Comparison of ENCODE assay signal across 22 cellular contexts in the genomic region with DNA sequence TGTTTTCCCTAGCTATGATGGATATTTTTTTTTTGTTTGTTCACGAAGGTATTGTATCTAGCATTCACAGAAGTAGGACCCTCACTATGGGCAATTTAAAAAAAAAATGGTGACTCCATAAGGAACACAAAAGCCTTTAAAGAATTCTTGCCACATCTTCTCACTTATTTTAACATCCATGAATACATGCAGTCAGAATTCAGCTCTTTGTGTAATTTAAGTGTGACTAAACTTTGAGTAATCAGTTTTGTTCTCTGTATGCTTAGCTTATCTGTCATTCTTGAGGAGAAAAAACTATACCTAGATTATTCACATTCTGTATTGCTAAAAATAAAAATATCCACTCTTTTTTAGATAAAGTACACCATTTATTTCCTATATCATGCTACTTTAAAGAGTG.
DNase-seq lines count a peak whose midpoint lies in the region; ATAC-seq and TF ChIP-seq lines count a peak whose summit lies in the region.
"Had no signal": no experiment of that assay in that cellular context is flagged by ENCODE, and none has a peak within 500 bp of the region (broad histone marks: within the 10 kb centered on the region; RNA-seq: fewer than 3 reads in every experiment).

No MANE protein-coding gene starts in this region.

- no peak for ATAC-seq in HG02588 (IDR thresholded peaks at IDR 0.05; ENCODE audit: unreplicated experiment)
- no peak for ATAC-seq in left ventricle myocardium superior
- ATAC-seq: activated T-cell treated with anti-CD3 and anti-CD28 coated beads, Interleukin-2, amount 50 U/mL, for 72 hours; esophagus mucosa; right lobe of liver had no signal

- intact Hi-C loops in left ventricle myocardium superior (cut with micrococcal nuclease) = no loop called here

- H3K4me3 ChIP-seq in epithelial cell of esophagus (ENCODE audit: low read length) = no peak overlapping the region
- H3K4me3 ChIP-seq: MG63, right lobe of liver had no signal

- TF ChIP-seq CTCF in epithelial cell of esophagus (IDR thresholded peaks at IDR 0.05; ENCODE audit: insufficient read depth, low read depth, low read length, missing control alignments) = no peak

- DNase-seq in ELR (ENCODE audit: low read depth) (peak; percentile 40), RKO (ENCODE audit: low spot score) (peak; percentile 64), epithelial cell of esophagus (ENCODE audit: low read depth) (peak; percentile 82), kidney tubule cell (ENCODE audit: low spot score) (peak; percentile 17), NCI-H187 treated with DMSO at 0.1 percent for 48 hours (lab: John Stamatoyannopoulos, UW) (no peak), left ventricle myocardium superior (no peak), medulla oblongata (ENCODE audit: extremely low spot score) (no peak)
- DNase-seq: activated CD4-positive, alpha-beta T cell treated with anti-CD3 and anti-CD28 coated beads for 1 hour; activated naive CD4-positive, alpha-beta T cell treated with anti-CD3 and anti-CD28 coated beads, Interleukin-2, amount 10 ng/mL, durations not matched to agents 7 days and 5 days; activated T-cell treated with anti-CD3 and anti-CD28 coated beads, Interleukin-2, amount 50 U/mL, for 72 hours; anterior cingulate cortex; C1 segment of cervical spinal cord; GOT3; MG63; midbrain; NCI-H1436; NCI-H2171 treated with DMSO at 0.1 percent for 48 hours; NCI-H526; right lobe of liver; RPMI8226 had no signal

Comparison
In these comparisons a context has a peak if more than half of its experiments do, and no peak if none do; other contexts are left out.
1. DNase-seq: peak in ELR (single experiment), RKO (single experiment), epithelial cell of esophagus (single experiment) and kidney tubule cell (single experiment); none in NCI-H187 treated with DMSO at 0.1 percent for 48 hours (single experiment), left ventricle myocardium superior (single experiment) and medulla oblongata (single experiment).